8 cellular contexts compared by ENCODE assay signal in the genomic region with DNA sequence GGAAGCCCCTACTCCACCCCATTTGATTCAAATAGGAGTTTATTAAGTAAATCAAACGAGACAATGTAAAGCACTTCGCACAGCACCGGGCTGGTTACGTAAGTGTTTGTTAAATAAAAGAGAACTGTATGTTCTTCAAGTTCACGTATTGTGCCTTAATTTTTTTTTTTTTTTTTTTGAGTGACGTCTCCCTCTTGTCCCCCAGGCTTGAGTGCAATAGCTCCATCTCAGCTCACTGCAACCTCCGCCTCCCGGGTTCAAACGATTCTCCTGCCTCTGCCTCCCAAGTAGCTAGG. TPM values are rescaled to one million over a fixed set of nuclear protein-coding genes. Genes with fewer than 3 reads are reported as not detected.
DNase-seq lines count a peak whose midpoint lies in the region; ATAC-seq and TF ChIP-seq lines count a peak whose summit lies in the region.

No MANE protein-coding gene starts in this region.

- no peaks in the 10 kb centered on the region for H3K27me3 ChIP-seq in BJ (ENCODE audit: control insufficient read depth, insufficient read depth, low read length)
- no peaks in the 10 kb centered on the region for H3K27me3 ChIP-seq in PC-9 (ENCODE audit: insufficient read depth, low read depth)
- H3K27me3 ChIP-seq in neuron (ENCODE audit: insufficient read depth, low read length), result no peaks in the 10 kb centered on the region

- in situ Hi-C loops in G401 (cut with HindIII; ENCODE audit: low sequenced_read_pairs), result no loop called here

- H3F3A ChIP-seq in PC-9 (ENCODE audit: insufficient read depth, low read depth), result peaks cover 19% of the 10 kb centered on the region; the same call in 1 of the 2 replicates

- POLR2A ChIA-PET in BJ (lab: Charles Lee) (no interaction called here), PC-9 (lab: Charles Lee; ENCODE audit: unreplicated experiment) (interaction anchor here (0.6 to 0.9 kb wide), 6 partner anchors 19 to 941 kb away, joined by 3 to 14 read pairs (median 4); no protein-coding TSS in a partner anchor)

- DNase-seq in BJ (ENCODE audit: low read depth) (no peak), PC-9 (no peak), epithelial cell of esophagus (ENCODE audit: low read depth) (no peak), G401 (ENCODE audit: low spot score) (no peak), NCI-H345 treated with DMSO at 0.1 percent for 48 hours (lab: John Stamatoyannopoulos, UW; ENCODE audit: unreplicated experiment) (no peak), NCI-H510A (lab: John Stamatoyannopoulos, UW) (no peak)

- peaks cover 1% of the 10 kb centered on the region; the same call in 1 of the 2 replicates for H4K20me1 ChIP-seq in PC-9 (ENCODE audit: insufficient read depth)

- intact Hi-C loops in PC-9 (cut with micrococcal nuclease; ENCODE audit: unreplicated experiment), result loop anchor here (2.0 to 5.0 kb wide), 4 partner anchors 58 to 272 kb away; partner anchors contain the start of gene RNF13

- TF ChIP-seq CTCF in BJ (IDR thresholded peaks at IDR 0.05; ENCODE audit: insufficient read depth, low read depth, low read length) (no peak), PC-9 (conservative IDR thresholded peaks at IDR 0.05) (no peak), epithelial cell of esophagus (IDR thresholded peaks at IDR 0.05; ENCODE audit: insufficient read depth, low read depth, low read length, missing control alignments) (no peak)

- H2AFZ ChIP-seq in PC-9, result peak overlapping the region; percentile 74
- H2AFZ ChIP-seq in neuron (ENCODE audit: low read depth, low read length), result no peak overlapping the region

- peaks cover 46% of the 10 kb centered on the region for H3K4me1 ChIP-seq in PC-9 (replicated peaks; ENCODE audit: insufficient read depth)
- H3K4me1 ChIP-seq in neuron (ENCODE audit: insufficient read depth, low read length), result peaks cover 30% of the 10 kb centered on the region

- H3K9me3 ChIP-seq in PC-9 (ENCODE audit: insufficient read depth, low read depth), result no peaks in the 10 kb centered on the region
- no peaks in the 10 kb centered on the region for H3K9me3 ChIP-seq in neuron (ENCODE audit: low read length)

- no peak for ATAC-seq in GM21737 (IDR thresholded peaks at IDR 0.05; ENCODE audit: unreplicated experiment)

- H3K79me2 ChIP-seq in PC-9 (ENCODE audit: low read depth), result peaks cover 53% of the 10 kb centered on the region

- H3K27ac ChIP-seq in PC-9, result peak overlapping the region; percentile 97

- no peaks in the 10 kb centered on the region for H3K9me2 ChIP-seq in PC-9 (ENCODE audit: insufficient read depth)

- H3K4me3 ChIP-seq in BJ (ENCODE audit: low read depth, low read length) (peak overlapping the region; percentile 60), PC-9 (peak overlapping the region; percentile 95), epithelial cell of esophagus (ENCODE audit: low read length) (peak overlapping the region; percentile 59), neuron (ENCODE audit: low read length) (peak overlapping the region; percentile 73)

- CTCF ChIA-PET in BJ (lab: Yijun Ruan, JAX), result interaction anchor here (0.8 to 1.4 kb wide), 4 partner anchors 12 to 149 kb away, joined by 3 read pairs; no protein-coding TSS in a partner anchor
- CTCF ChIA-PET in PC-9 (lab: Charles Lee), result interaction anchor here (0.7 to 1.8 kb wide), 3 partner anchors 46 to 90 kb away, joined by 4 to 11 read pairs (median 7); no protein-coding TSS in a partner anchor

- H3K36me3 ChIP-seq in BJ (ENCODE audit: control insufficient read depth, insufficient read depth, low read length) (no peaks in the 10 kb centered on the region), PC-9 (ENCODE audit: low read depth) (peaks cover 10% of the 10 kb centered on the region; the same call in 1 of the 2 replicates), neuron (ENCODE audit: insufficient read depth, low read length) (no peaks in the 10 kb centered on the region)

- BruUV-seq in PC-9 (replicated peaks; lab: Mats Ljungman, UMichigan), result no TSS peak

- H3K4me2 ChIP-seq in PC-9, result peak overlapping the region; percentile 98

RNA-seq across cellular contexts. Expression of gene WWTR1, which starts 1.3 kb away (rescaled TPM):
- polyA plus RNA-seq in BJ (2011; rRNA removed), result 94.5 and 119 TPM in 2 replicates
- 84.5 and 106 TPM in 2 replicates for polyA minus RNA-seq in BJ (2011; rRNA and poly(A)+ RNA removed)
- 73.5 and 85.3 TPM in 2 replicates for total RNA-seq in PC-9 (2021)
- 16.1 and 28.2 TPM in 2 replicates for total RNA-seq in G401 (2014; rRNA removed; shearing (Covaris generic))
